ENCODE assay signal across 8 cellular contexts in genomic region chr12:53224268-53224896, GRCh38. TPM values are rescaled to one million over a fixed set of nuclear protein-coding genes. Genes with fewer than 3 reads are reported as not detected.
DNase-seq lines count a peak whose midpoint lies in the region; FAIRE-seq and TF ChIP-seq lines count a peak whose summit lies in the region.

No MANE protein-coding gene starts in this region.

- peak overlapping the region; percentile 98 for H3K18ac ChIP-seq in H1 (ENCODE audit: extremely low read depth, low read length)

- CTCF ChIA-PET in H1 (lab: Charles Lee; ENCODE audit: partially characterized antibody): interaction anchor here (0.6 to 21.6 kb wide), 11 partner anchors 8 to 80 kb away, joined by 3 to 654 read pairs (median 6); partner anchors contain the start of gene ESPL1

- no peak overlapping the region for H3K56ac ChIP-seq in H1 (replicated peaks; ENCODE audit: insufficient read length, low read depth, low read length)

- intact Hi-C loops in prostate gland (cut with DNase I): no loop called here

- H2BK20ac ChIP-seq in H1 (ENCODE audit: low read length): peak overlapping the region; percentile 100

- peak overlapping the region; percentile 92 for H4K5ac ChIP-seq in H1 (ENCODE audit: insufficient read length, low read depth, low read length)

- H3K4me1 ChIP-seq in OCI-LY1 (ENCODE audit: insufficient read depth, low read length, severe bottlenecking) (peaks cover 21% of the 10 kb centered on the region), H1 (replicated peaks in 1 of 4; ENCODE audit: control insufficient read depth in 3 of 4, insufficient read depth in 4 of 4, low read length in 3 of 4) (peaks cover 32 to 50% (median 36%) of the 10 kb centered on the region in 4 experiments), prostate gland (replicated peaks) (peaks cover 26% of the 10 kb centered on the region)

- POLR2A ChIA-PET in H1 (lab: Charles Lee; ENCODE audit: partially characterized antibody): interaction anchor here (1.0 to 13.6 kb wide), 7 partner anchors 5 to 49 kb away, joined by 3 to 151 read pairs (median 5); partner anchors contain the start of gene RARG

- FAIRE-seq in H1 (lab: Jason Lieb, UNC): no peak
- no peak for FAIRE-seq in GM19239 (lab: Jason Lieb, UNC)

- no peaks in the 10 kb centered on the region; the same call in 1 of the 2 replicates for H3K27me3 ChIP-seq in OCI-LY1 (ENCODE audit: insufficient read depth, low read length)
- H3K27me3 ChIP-seq in H1 (replicated peaks in 1 of 4; ENCODE audit: control insufficient read depth in 3 of 4, extremely low read depth in 1 of 4, insufficient read depth in 3 of 4, low read length in 3 of 4): peaks cover 0 to 2% (median 0%) of the 10 kb centered on the region in 4 experiments; a peak in 1 of 7 replicates
- no peaks in the 10 kb centered on the region for H3K27me3 ChIP-seq in prostate gland (replicated peaks; ENCODE audit: insufficient read depth)

- H3K79me1 ChIP-seq in H1 (ENCODE audit: low read depth, low read length): peaks cover 3% of the 10 kb centered on the region

- H3K4me3 ChIP-seq in OCI-LY1 (ENCODE audit: low read depth, low read length, poor library complexity, severe bottlenecking) (no peak overlapping the region), H1 (ENCODE audit: extremely low read depth in 1 of 4, insufficient read depth in 2 of 4, low read depth in 3 of 4, low read length in 4 of 4) (peak overlapping the region in 3 of 4 experiments; percentile 1 to 89 (median 10); a peak in 2 of 8 replicates), prostate gland (no peak overlapping the region)

- no peaks in the 10 kb centered on the region for H3F3A ChIP-seq in OCI-LY1 (ENCODE audit: insufficient read depth, low read length)

- TF ChIP-seq POLR2A in H1 (IDR thresholded peaks at IDR 0.05; ENCODE audit: control extremely low read depth in 1 of 2, low read depth in 2 of 2, low read length in 2 of 2) (no peak), prostate gland (IDR thresholded peaks at IDR 0.05) (no peak)

- peak overlapping the region; percentile 98 for H2BK120ac ChIP-seq in H1 (replicated peaks; ENCODE audit: low read depth, low read length)

- DNase-seq in EH (ENCODE audit: low read depth) (peak; percentile 41), H1 (ENCODE audit: low read depth in 1 of 2, low spot score in 2 of 2) (peak in 1 of 2 experiments; percentile 74), prostate gland (ENCODE audit: low spot score) (peak; percentile 71), GM19239 (ENCODE audit: insufficient read length, low spot score) (no peak), NOMO-1 treated with dmso at 0.1 percent for 144 hours (lab: John Stamatoyannopoulos, UW; ENCODE audit: unreplicated experiment) (no peak), epidermal melanocyte (ENCODE audit: insufficient read length, low spot score) (no peak)
- no peak for DNase-seq in activated naive CD4-positive, alpha-beta T cell treated with Interleukin-2 at 50 U/mL for 16 hours

- H3K4me2 ChIP-seq in OCI-LY1 (ENCODE audit: low read length) (no peak overlapping the region), H1 (ENCODE audit: insufficient read depth in 1 of 2, low read depth in 2 of 2, low read length in 2 of 2) (peak overlapping the region; percentile 99 to 100)

- H4K91ac ChIP-seq in H1 (replicated peaks; ENCODE audit: insufficient read length, low read length): peak overlapping the region; percentile 99

- H3K79me2 ChIP-seq in OCI-LY1 (ENCODE audit: insufficient read depth, low read length): no peaks in the 10 kb centered on the region
- H3K79me2 ChIP-seq in H1 (ENCODE audit: control insufficient read depth in 1 of 2, insufficient read depth in 2 of 2, low read length in 2 of 2): peaks cover 3 to 4% of the 10 kb centered on the region in 2 experiments; a peak in 3 of 4 replicates

- TF ChIP-seq CTCF in OCI-LY1 (IDR thresholded peaks at IDR 0.05; ENCODE audit: low read length) (peak; percentile 21; the same call in 1 of the 2 replicates), H1 (IDR thresholded peaks at IDR 0.05; ENCODE audit: control extremely low read depth in 1 of 3, insufficient read depth in 1 of 3, low read depth in 1 of 3, low read length in 3 of 3) (peak in 2 of 3 experiments; percentile 49 to 64; a peak in 3 of 4 replicates), prostate gland (IDR thresholded peaks at IDR 0.05) (peak in 2 of 4 experiments; percentile 26 to 52)

- no peaks in the 10 kb centered on the region for H4K20me1 ChIP-seq in OCI-LY1 (ENCODE audit: insufficient read depth, low read length)
- H4K20me1 ChIP-seq in H1 (replicated peaks in 1 of 2; ENCODE audit: control insufficient read depth in 1 of 2, insufficient read depth in 2 of 2, low read length in 2 of 2): peaks cover 0 to 3% of the 10 kb centered on the region in 2 experiments

- H3K9me2 ChIP-seq in OCI-LY1 (ENCODE audit: low read depth, low read length): no peaks in the 10 kb centered on the region

- peak; percentile 10 to 44; a peak in 3 of 4 replicates for TF ChIP-seq RAD21 in H1 (IDR thresholded peaks at IDR 0.05 in 1 of 2, conservative IDR thresholded peaks at IDR 0.05 in 1 of 2; ENCODE audit: low read depth in 2 of 2, low read length in 2 of 2)

- H3K36me3 ChIP-seq in OCI-LY1 (ENCODE audit: insufficient read depth, low read length): no peaks in the 10 kb centered on the region
- no peaks in the 10 kb centered on the region; a peak in 1 of 8 replicates for H3K36me3 ChIP-seq in H1 (ENCODE audit: control insufficient read depth in 2 of 4, insufficient read depth in 4 of 4, low read length in 3 of 4)
- H3K36me3 ChIP-seq in prostate gland: no peaks in the 10 kb centered on the region

- H2AFZ ChIP-seq in OCI-LY1 (ENCODE audit: low read length) (no peak overlapping the region), H1 (ENCODE audit: low read length) (no peak overlapping the region)

- peak overlapping the region; percentile 96 for H2AK5ac ChIP-seq in H1 (ENCODE audit: low read depth, low read length)

- H3K23me2 ChIP-seq in H1 (ENCODE audit: low read depth, low read length): peaks cover 19% of the 10 kb centered on the region

- H4K8ac ChIP-seq in H1 (ENCODE audit: extremely low read depth, insufficient read depth, low read length): peak overlapping the region; percentile 47; the same call in 1 of the 2 replicates

- H3K27ac ChIP-seq in OCI-LY1 (ENCODE audit: low read depth, low read length, poor library complexity, severe bottlenecking): no peak overlapping the region
- no peak overlapping the region for H3K27ac ChIP-seq in H1 (ENCODE audit: low read depth, low read length)
- H3K27ac ChIP-seq in prostate gland: peak overlapping the region; percentile 97 to 99

- H3K9ac ChIP-seq in OCI-LY1 (ENCODE audit: low read length): no peak overlapping the region
- no peak overlapping the region; a peak in 1 of 7 replicates for H3K9ac ChIP-seq in H1 (replicated peaks in 1 of 4; ENCODE audit: extremely low read depth in 1 of 4, low read depth in 3 of 4, low read length in 3 of 4)

- no peaks in the 10 kb centered on the region for H3K9me3 ChIP-seq in OCI-LY1 (ENCODE audit: low read length)
- H3K9me3 ChIP-seq in H1 (ENCODE audit: insufficient read depth in 2 of 2, low read depth in 1 of 2, low read length in 1 of 2): no peaks in the 10 kb centered on the region
- no peaks in the 10 kb centered on the region for H3K9me3 ChIP-seq in prostate gland

- H3K23ac ChIP-seq in H1 (ENCODE audit: insufficient read length): no peak overlapping the region

- 21% methylated on average over 5 of the region's 6 CpGs; no CpG with 5 or more reads in 1 of the 2 experiments for WGBS in H1 (ENCODE audit: extremely low coverage in 1 of 2, insufficient coverage in 1 of 2, insufficient read length in 1 of 2, insufficient replicate concordance in 2 of 2, low coverage in 1 of 2, low lambda C conversion rate in 2 of 2, missing lambda C conversion rate in 1 of 2), 2 experiments
- WGBS in prostate gland: 14% methylated on average over 6 of the region's 6 CpGs

- peak overlapping the region; percentile 91; the same call in 1 of the 2 replicates for H2BK5ac ChIP-seq in H1 (ENCODE audit: low read depth, low read length)

- peak overlapping the region; percentile 99; the same call in 1 of the 2 replicates for H2BK12ac ChIP-seq in H1 (ENCODE audit: low read depth, low read length)

- H2BK15ac ChIP-seq in H1 (ENCODE audit: low read length): peak overlapping the region; percentile 100

- H3K14ac ChIP-seq in H1 (ENCODE audit: insufficient read length): no peak overlapping the region

- TF ChIP-seq EP300 in H1 (IDR thresholded peaks at IDR 0.05; ENCODE audit: borderline replicate concordance in 1 of 2, low read depth in 2 of 2, low read length in 2 of 2): no peak

- peak overlapping the region; percentile 100 for H3K4ac ChIP-seq in H1 (replicated peaks; ENCODE audit: insufficient read length, low read depth, low read length)

RNA-seq across cellular contexts. Expression of gene RARG, which starts 7.6 kb away (rescaled TPM):
- total RNA-seq in H1 (2021; fragmentation: NEBNext Ultra II Directional; extraction: Animal tissue kit (Norgen Biotek cat#: 25700)): 68.6 and 68.9 TPM in 2 replicates
- polyA plus RNA-seq in H1 (2011; rRNA removed): 68.6 and 84.2 TPM in 2 replicates
- 68.7 TPM for polyA plus RNA-seq in H1 (2011; cell fraction: cytosol; rRNA removed)
- 145 TPM for polyA plus RNA-seq in H1 (2011; cell fraction: nucleus; rRNA removed)
- 66.2 to 80.8 TPM (median 70.6 TPM) in 4 replicates for polyA plus RNA-seq in H1 (2012, experiment 1 of 2)
- 66.9 TPM for polyA plus RNA-seq in H1 (2012, experiment 2 of 2)
- 37.2 TPM for polyA plus RNA-seq in H1 (2013, experiment 1 of 2)
- polyA plus RNA-seq in H1 (2013, experiment 2 of 2): 34.6 TPM
- 40.1 and 58.9 TPM in 2 replicates for polyA minus RNA-seq in H1 (2011; rRNA and poly(A)+ RNA removed)
- 38.5 TPM for polyA minus RNA-seq in H1 (2011; cell fraction: cytosol; rRNA and poly(A)+ RNA removed)
- 31.3 TPM for polyA minus RNA-seq in H1 (2011; cell fraction: nucleus; rRNA and poly(A)+ RNA removed)
- total RNA-seq in prostate gland: 10 to 100 TPM; 28.9 to 30.4 TPM

RNA-seq across cellular contexts. Expression of gene ITGB7, which starts 17.3 kb away (rescaled TPM):
- 0.54 and 1.2 TPM in 2 replicates for total RNA-seq in H1 (2021; fragmentation: NEBNext Ultra II Directional; extraction: Animal tissue kit (Norgen Biotek cat#: 25700))
- polyA plus RNA-seq in H1 (2011; rRNA removed): 0.25 and 0.35 TPM in 2 replicates
- polyA plus RNA-seq in H1 (2011; cell fraction: cytosol; rRNA removed): 0.17 TPM
- 2.2 TPM for polyA plus RNA-seq in H1 (2011; cell fraction: nucleus; rRNA removed)
- 0.29 to 0.72 TPM (median 0.58 TPM) in 4 replicates for polyA plus RNA-seq in H1 (2012, experiment 1 of 2)
- 0.22 TPM for polyA plus RNA-seq in H1 (2012, experiment 2 of 2)
- polyA plus RNA-seq in H1 (2013, experiment 1 of 2): 0.45 TPM
- 0.40 TPM for polyA plus RNA-seq in H1 (2013, experiment 2 of 2)
- 0.80 and 1.0 TPM in 2 replicates for polyA minus RNA-seq in H1 (2011; rRNA and poly(A)+ RNA removed)
- polyA minus RNA-seq in H1 (2011; cell fraction: cytosol; rRNA and poly(A)+ RNA removed): not detected
- polyA minus RNA-seq in H1 (2011; cell fraction: nucleus; rRNA and poly(A)+ RNA removed): not detected
- 1 to 10 TPM; 1.2 to 1.7 TPM for total RNA-seq in prostate gland

RNA-seq across cellular contexts. Expression of gene CSAD, which starts 43.7 kb away (rescaled TPM):
- total RNA-seq in H1 (2021; fragmentation: NEBNext Ultra II Directional; extraction: Animal tissue kit (Norgen Biotek cat#: 25700)): 8.8 and 10.0 TPM in 2 replicates
- polyA plus RNA-seq in H1 (2011; rRNA removed): 11.3 and 15.4 TPM in 2 replicates
- 18.1 TPM for polyA plus RNA-seq in H1 (2011; cell fraction: cytosol; rRNA removed)
- 55.6 TPM for polyA plus RNA-seq in H1 (2011; cell fraction: nucleus; rRNA removed)
- polyA plus RNA-seq in H1 (2012, experiment 1 of 2): 11.4 to 14.0 TPM (median 12.7 TPM) in 4 replicates
- polyA plus RNA-seq in H1 (2012, experiment 2 of 2): 5.2 TPM
- polyA plus RNA-seq in H1 (2013, experiment 1 of 2): 5.6 TPM
- polyA plus RNA-seq in H1 (2013, experiment 2 of 2): 4.5 TPM
- 5.1 and 7.6 TPM in 2 replicates for polyA minus RNA-seq in H1 (2011; rRNA and poly(A)+ RNA removed)
- 6.6 TPM for polyA minus RNA-seq in H1 (2011; cell fraction: cytosol; rRNA and poly(A)+ RNA removed)
- 9.2 TPM for polyA minus RNA-seq in H1 (2011; cell fraction: nucleus; rRNA and poly(A)+ RNA removed)
- 10 to 100 TPM; 30.8 to 92.5 TPM for total RNA-seq in prostate gland

RNA-seq across cellular contexts. Expression of gene ESPL1, which starts 43.7 kb away (rescaled TPM):
- total RNA-seq in H1 (2021; fragmentation: NEBNext Ultra II Directional; extraction: Animal tissue kit (Norgen Biotek cat#: 25700)): 47.0 and 52.7 TPM in 2 replicates
- 31.8 and 49.6 TPM in 2 replicates for polyA plus RNA-seq in H1 (2011; rRNA removed)
- polyA plus RNA-seq in H1 (2011; cell fraction: cytosol; rRNA removed): 19.1 TPM
- 85.9 TPM for polyA plus RNA-seq in H1 (2011; cell fraction: nucleus; rRNA removed)
- polyA plus RNA-seq in H1 (2012, experiment 1 of 2): 26.9 to 39.1 TPM (median 30.7 TPM) in 4 replicates
- polyA plus RNA-seq in H1 (2012, experiment 2 of 2): 33.7 TPM
- 21.7 TPM for polyA plus RNA-seq in H1 (2013, experiment 1 of 2)
- polyA plus RNA-seq in H1 (2013, experiment 2 of 2): 15.1 TPM
- polyA minus RNA-seq in H1 (2011; rRNA and poly(A)+ RNA removed): 66.7 and 78.4 TPM in 2 replicates
- polyA minus RNA-seq in H1 (2011; cell fraction: cytosol; rRNA and poly(A)+ RNA removed): 20.3 TPM
- polyA minus RNA-seq in H1 (2011; cell fraction: nucleus; rRNA and poly(A)+ RNA removed): 39.1 TPM
- 1 to 10 TPM in 1 of 2 donors, under 1 TPM in 1; 0.55 to 6.1 TPM for total RNA-seq in prostate gland

RNA-seq across cellular contexts. Expression of gene ZNF740, which starts 43.9 kb away (rescaled TPM):
- 35.6 and 40.0 TPM in 2 replicates for total RNA-seq in H1 (2021; fragmentation: NEBNext Ultra II Directional; extraction: Animal tissue kit (Norgen Biotek cat#: 25700))
- polyA plus RNA-seq in H1 (2011; rRNA removed): 7.6 and 8.2 TPM in 2 replicates
- polyA plus RNA-seq in H1 (2011; cell fraction: cytosol; rRNA removed): 11.3 TPM
- 19.1 TPM for polyA plus RNA-seq in H1 (2011; cell fraction: nucleus; rRNA removed)
- 12.5 to 15.6 TPM (median 15.4 TPM) in 4 replicates for polyA plus RNA-seq in H1 (2012, experiment 1 of 2)
- polyA plus RNA-seq in H1 (2012, experiment 2 of 2): 3.9 TPM
- 7.8 TPM for polyA plus RNA-seq in H1 (2013, experiment 1 of 2)
- polyA plus RNA-seq in H1 (2013, experiment 2 of 2): 7.2 TPM
- 20.4 and 28.1 TPM in 2 replicates for polyA minus RNA-seq in H1 (2011; rRNA and poly(A)+ RNA removed)
- polyA minus RNA-seq in H1 (2011; cell fraction: cytosol; rRNA and poly(A)+ RNA removed): 7.6 TPM
- 43.3 TPM for polyA minus RNA-seq in H1 (2011; cell fraction: nucleus; rRNA and poly(A)+ RNA removed)
- 10 to 100 TPM; 17.0 to 19.1 TPM for total RNA-seq in prostate gland

Comparison
In these comparisons a context has a peak if more than half of its experiments do, and no peak if none do; other contexts are left out.
1. DNase-seq: peak in EH (single experiment) and prostate gland (single experiment); none in GM19239 (single experiment), activated naive CD4-positive, alpha-beta T cell treated with Interleukin-2 at 50 U/mL for 16 hours (single experiment), NOMO-1 treated with dmso at 0.1 percent for 144 hours (single experiment) and epidermal melanocyte (single experiment).
2. H3K27ac ChIP-seq: peak in prostate gland (2 of 2); none in OCI-LY1 (single experiment) and H1 (single experiment).
3. H3K4me3 ChIP-seq: peak in H1 (3 of 4); none in OCI-LY1 (single experiment) and prostate gland (0 of 2).